ENCODE assay signal across 1 cellular context in the genomic region with DNA sequence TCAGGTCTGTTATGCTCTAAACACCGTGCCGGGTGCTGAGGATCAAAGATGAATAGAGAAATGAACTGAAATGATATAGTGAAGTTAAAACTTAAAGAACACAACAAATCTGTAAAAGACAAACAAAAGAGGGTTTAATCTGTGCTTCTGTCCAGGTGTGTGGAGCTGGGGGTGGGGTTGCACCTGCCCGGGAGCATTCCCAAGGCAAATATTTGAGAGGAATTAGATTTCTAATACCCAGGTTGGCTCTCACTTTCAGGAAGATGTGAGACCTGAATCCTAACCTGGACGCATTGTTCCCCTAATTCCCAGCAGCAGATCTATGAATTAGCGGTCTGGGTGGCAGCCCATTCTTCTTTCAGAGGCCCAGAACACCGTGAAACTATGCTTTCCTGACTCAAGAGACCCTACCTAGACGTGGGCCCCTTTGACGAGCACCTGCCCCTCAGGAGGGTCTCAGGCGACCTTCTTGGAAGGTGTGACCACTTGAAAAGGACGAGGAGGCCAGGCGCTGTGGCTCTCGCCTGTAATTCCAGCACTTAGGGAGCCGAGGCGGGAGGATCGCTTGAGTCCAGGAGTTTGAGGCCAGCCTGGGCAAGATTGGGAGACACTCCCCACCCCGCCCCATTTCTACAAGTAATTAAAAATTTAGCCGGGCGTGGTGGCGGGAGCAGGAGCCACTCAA.
TF ChIP-seq lines count a peak whose summit lies in the region.

No MANE protein-coding gene starts in this region.

TF ChIP-seq in HCT116, 20 proteins besides CTCF, POLR2A, EP300 and RAD21 (continued from another document):
- TF ChIP-seq, protein P1, sequence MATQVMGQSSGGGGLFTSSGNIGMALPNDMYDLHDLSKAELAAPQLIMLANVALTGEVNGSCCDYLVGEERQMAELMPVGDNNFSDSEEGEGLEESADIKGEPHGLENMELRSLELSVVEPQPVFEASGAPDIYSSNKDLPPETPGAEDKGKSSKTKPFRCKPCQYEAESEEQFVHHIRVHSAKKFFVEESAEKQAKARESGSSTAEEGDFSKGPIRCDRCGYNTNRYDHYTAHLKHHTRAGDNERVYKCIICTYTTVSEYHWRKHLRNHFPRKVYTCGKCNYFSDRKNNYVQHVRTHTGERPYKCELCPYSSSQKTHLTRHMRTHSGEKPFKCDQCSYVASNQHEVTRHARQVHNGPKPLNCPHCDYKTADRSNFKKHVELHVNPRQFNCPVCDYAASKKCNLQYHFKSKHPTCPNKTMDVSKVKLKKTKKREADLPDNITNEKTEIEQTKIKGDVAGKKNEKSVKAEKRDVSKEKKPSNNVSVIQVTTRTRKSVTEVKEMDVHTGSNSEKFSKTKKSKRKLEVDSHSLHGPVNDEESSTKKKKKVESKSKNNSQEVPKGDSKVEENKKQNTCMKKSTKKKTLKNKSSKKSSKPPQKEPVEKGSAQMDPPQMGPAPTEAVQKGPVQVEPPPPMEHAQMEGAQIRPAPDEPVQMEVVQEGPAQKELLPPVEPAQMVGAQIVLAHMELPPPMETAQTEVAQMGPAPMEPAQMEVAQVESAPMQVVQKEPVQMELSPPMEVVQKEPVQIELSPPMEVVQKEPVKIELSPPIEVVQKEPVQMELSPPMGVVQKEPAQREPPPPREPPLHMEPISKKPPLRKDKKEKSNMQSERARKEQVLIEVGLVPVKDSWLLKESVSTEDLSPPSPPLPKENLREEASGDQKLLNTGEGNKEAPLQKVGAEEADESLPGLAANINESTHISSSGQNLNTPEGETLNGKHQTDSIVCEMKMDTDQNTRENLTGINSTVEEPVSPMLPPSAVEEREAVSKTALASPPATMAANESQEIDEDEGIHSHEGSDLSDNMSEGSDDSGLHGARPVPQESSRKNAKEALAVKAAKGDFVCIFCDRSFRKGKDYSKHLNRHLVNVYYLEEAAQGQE (IDR thresholded peaks at IDR 0.05; ENCODE audit: low read depth): no peak
